8 cellular contexts compared by ENCODE assay signal in the genomic region with DNA sequence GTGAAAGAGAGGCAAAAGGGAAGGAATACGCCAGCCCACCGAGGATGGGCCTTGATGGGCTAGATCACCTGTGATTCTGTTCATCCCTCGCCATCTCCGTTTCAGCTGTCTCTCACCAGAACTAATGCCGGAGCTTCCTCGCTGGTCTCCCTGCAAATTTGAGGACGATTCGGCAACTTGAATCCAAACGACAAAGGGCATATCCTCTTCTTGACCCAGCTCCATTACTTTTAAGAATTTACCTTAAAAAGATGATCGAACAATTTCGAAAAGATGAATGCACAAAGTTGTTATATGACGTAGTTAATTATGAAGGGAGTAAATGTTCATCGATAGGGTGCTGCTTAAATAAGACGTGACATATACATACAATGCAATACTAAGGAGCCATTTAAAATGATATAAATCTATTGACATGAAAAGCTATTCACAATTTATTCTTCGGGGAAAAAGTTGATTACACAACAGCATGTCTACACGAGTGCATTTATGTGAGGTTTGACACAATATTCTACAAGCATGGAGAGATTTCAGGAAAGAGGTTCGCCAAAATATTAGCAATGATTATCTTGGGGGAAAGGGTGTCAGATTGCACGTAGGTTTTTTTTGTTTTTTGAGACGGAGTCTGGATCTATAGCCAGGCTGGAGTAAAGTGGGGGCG. TPM values are rescaled to one million over a fixed set of nuclear protein-coding genes. Genes with fewer than 3 reads are reported as not detected.
DNase-seq lines count a peak whose midpoint lies in the region; ATAC-seq, FAIRE-seq and TF ChIP-seq lines count a peak whose summit lies in the region.

No MANE protein-coding gene starts in this region.

- H3K27ac Mint-ChIP-seq in CD4-positive, CD25-positive, alpha-beta regulatory T cell = peak overlapping the region; percentile 91 to 96 (median 94)
- peak overlapping the region; percentile 93 for H3K27ac Mint-ChIP-seq in activated CD8-positive, alpha-beta T cell treated with anti-CD3 and anti-CD28 coated beads, Interleukin-2, amount 10 ng/mL, durations not matched to agents 7 days and 5 days

- H3K27ac ChIP-seq in CD4-positive, CD25-positive, alpha-beta regulatory T cell (ENCODE audit: insufficient read depth, low read length, poor library complexity, severe bottlenecking) = peak overlapping the region; percentile 87
- H3K27ac ChIP-seq in kidney (ENCODE audit: low read depth in 2 of 2, low read length in 2 of 2) = peak overlapping the region; percentile 36 to 87
- peak overlapping the region in 2 of 3 donors; percentile 76 to 77 for H3K27ac ChIP-seq in thyroid gland

- H3K9me3 ChIP-seq in CD4-positive, CD25-positive, alpha-beta regulatory T cell (ENCODE audit: control insufficient read depth in 2 of 2, low read length in 2 of 2) = no peaks in the 10 kb centered on the region
- H3K9me3 ChIP-seq in kidney (ENCODE audit: control insufficient read depth in 1 of 2, low read length in 2 of 2) = no peaks in the 10 kb centered on the region
- no peaks in the 10 kb centered on the region for H3K9me3 ChIP-seq in thyroid gland

- no peak for TF ChIP-seq CTCF in kidney (IDR thresholded peaks at IDR 0.05; ENCODE audit: borderline replicate concordance, extremely low read depth, insufficient read depth)
- no peak for TF ChIP-seq CTCF in thyroid gland (IDR thresholded peaks at IDR 0.05)

- H3K27me3 ChIP-seq in CD4-positive, CD25-positive, alpha-beta regulatory T cell (ENCODE audit: control insufficient read depth, insufficient read depth, low read length) = no peaks in the 10 kb centered on the region
- no peaks in the 10 kb centered on the region for H3K27me3 ChIP-seq in thyroid gland

- peak overlapping the region; percentile 94 for H3K4me3 ChIP-seq in CD4-positive, CD25-positive, alpha-beta regulatory T cell (ENCODE audit: low read depth, low read length)
- H3K4me3 ChIP-seq in kidney (ENCODE audit: low read length in 2 of 2) = peak overlapping the region; percentile 91 to 92
- H3K4me3 ChIP-seq in thyroid gland (replicated peaks in 1 of 3) = peak overlapping the region; percentile 9 to 86 (median 68)

- TF ChIP-seq POLR2A in thyroid gland (IDR thresholded peaks at IDR 0.05) = no peak

- H3K36me3 Mint-ChIP-seq in CD4-positive, CD25-positive, alpha-beta regulatory T cell = no peaks in the 10 kb centered on the region
- H3K36me3 Mint-ChIP-seq in activated CD8-positive, alpha-beta T cell treated with anti-CD3 and anti-CD28 coated beads, Interleukin-2, amount 10 ng/mL, durations not matched to agents 7 days and 5 days (ENCODE audit: low read depth) = peaks cover 7% of the 10 kb centered on the region

- no peak for FAIRE-seq in kidney (lab: Jason Lieb, UNC)

- no peaks in the 10 kb centered on the region for H3K36me3 ChIP-seq in CD4-positive, CD25-positive, alpha-beta regulatory T cell (ENCODE audit: control insufficient read depth, insufficient read depth, low read length)
- H3K36me3 ChIP-seq in kidney (ENCODE audit: control insufficient read depth in 1 of 2, insufficient read depth in 2 of 2, low read length in 2 of 2) = no peaks in the 10 kb centered on the region
- no peaks in the 10 kb centered on the region for H3K36me3 ChIP-seq in thyroid gland

- peak overlapping the region; percentile 63 to 80 for H3K9ac ChIP-seq in kidney (ENCODE audit: low read length in 2 of 2)

- H3K27me3 Mint-ChIP-seq in CD4-positive, CD25-positive, alpha-beta regulatory T cell = peaks cover 9% of the 10 kb centered on the region
- H3K27me3 Mint-ChIP-seq in activated CD8-positive, alpha-beta T cell treated with anti-CD3 and anti-CD28 coated beads, Interleukin-2, amount 10 ng/mL, durations not matched to agents 7 days and 5 days (ENCODE audit: low read depth) = peaks cover 5% of the 10 kb centered on the region

- WGBS in thyroid gland, 2 donors = 37 to 38% methylated on average over 20 of the region's 20 CpGs

- peaks cover 16 to 46% (median 23%) of the 10 kb centered on the region in 4 donors for H3K4me1 Mint-ChIP-seq in CD4-positive, CD25-positive, alpha-beta regulatory T cell
- peaks cover 35% of the 10 kb centered on the region for H3K4me1 Mint-ChIP-seq in activated CD8-positive, alpha-beta T cell treated with anti-CD3 and anti-CD28 coated beads, Interleukin-2, amount 10 ng/mL, durations not matched to agents 7 days and 5 days (ENCODE audit: low read depth)

- peak overlapping the region; percentile 95 to 98 (median 97) for H3K4me3 Mint-ChIP-seq in CD4-positive, CD25-positive, alpha-beta regulatory T cell
- peak overlapping the region; percentile 91 for H3K4me3 Mint-ChIP-seq in activated CD8-positive, alpha-beta T cell treated with anti-CD3 and anti-CD28 coated beads, Interleukin-2, amount 10 ng/mL, durations not matched to agents 7 days and 5 days

- no peaks in the 10 kb centered on the region for H3K9me3 Mint-ChIP-seq in CD4-positive, CD25-positive, alpha-beta regulatory T cell
- no peaks in the 10 kb centered on the region for H3K9me3 Mint-ChIP-seq in activated CD8-positive, alpha-beta T cell treated with anti-CD3 and anti-CD28 coated beads, Interleukin-2, amount 10 ng/mL, durations not matched to agents 7 days and 5 days (ENCODE audit: insufficient read depth)

- intact Hi-C loops in kidney (cut with DNase I) = no loop called here
- intact Hi-C loops in thyroid gland (cut with DNase I) = no loop called here

- CTCF ChIA-PET in activated CD8-positive, alpha-beta T cell treated with anti-CD3 and anti-CD28 coated beads, Interleukin-2, amount 10 ng/mL, durations not matched to agents 7 days and 5 days (lab: Charles Lee) = interaction anchor here (0.8 to 1.5 kb wide), 8 partner anchors 20 to 292 kb away, joined by 3 to 6 read pairs (median 4); no protein-coding TSS in a partner anchor

- no peak for ATAC-seq in CD4-positive, CD25-positive, alpha-beta regulatory T cell (ENCODE audit: low read depth in 2 of 2)
- peak; percentile 24 for ATAC-seq in GM21723 (IDR thresholded peaks at IDR 0.05; ENCODE audit: unreplicated experiment)
- ATAC-seq in activated CD8-positive, alpha-beta T cell treated with anti-CD3 and anti-CD28 coated beads, Interleukin-2, amount 10 ng/mL, durations not matched to agents 7 days and 5 days = no peak

- POLR2A ChIA-PET in activated CD8-positive, alpha-beta T cell treated with anti-CD3 and anti-CD28 coated beads, Interleukin-2, amount 10 ng/mL, durations not matched to agents 7 days and 5 days (lab: Charles Lee) = interaction anchor here (0.7 to 1.7 kb wide), 6 partner anchors 21 to 82 kb away, joined by 3 to 6 read pairs (median 3); no protein-coding TSS in a partner anchor

- DNase-seq in CD4-positive, CD25-positive, alpha-beta regulatory T cell = no peak
- DNase-seq in activated CD8-positive, alpha-beta T cell treated with anti-CD3 and anti-CD28 coated beads, Interleukin-2, amount 10 ng/mL, durations not matched to agents 7 days and 5 days = no peak
- DNase-seq in kidney (no peak), thyroid gland (no peak), AG08396 (ENCODE audit: low spot score) (no peak), GDM1 (lab: John Stamatoyannopoulos, UW) (no peak)
- no peak for DNase-seq in stimulated activated CD8-positive, alpha-beta memory T cell treated with anti-CD3 and anti-CD28 coated beads, Interleukin-4, amount 100 ng/mL, for 48 hours

- peaks cover 26% of the 10 kb centered on the region for H3K4me1 ChIP-seq in CD4-positive, CD25-positive, alpha-beta regulatory T cell (ENCODE audit: control insufficient read depth, insufficient read depth, low read length, poor library complexity, severe bottlenecking)
- H3K4me1 ChIP-seq in kidney (ENCODE audit: control insufficient read depth in 1 of 2, insufficient read depth in 1 of 2, low read depth in 1 of 2, low read length in 2 of 2) (peaks cover 0 to 9% of the 10 kb centered on the region in 2 donors), thyroid gland (peaks cover 12 to 20% of the 10 kb centered on the region in 2 donors)

RNA-seq across cellular contexts. Expression of a gene that starts 0.9 kb away (rescaled TPM):
- total RNA-seq in CD4-positive, CD25-positive, alpha-beta regulatory T cell = 21.3 TPM
- 1 to 10 TPM; 1.5 to 3.5 (median 2.8) TPM for polyA plus RNA-seq in CD4-positive, CD25-positive, alpha-beta regulatory T cell
- 10 to 100 TPM; 25.9 to 27.8 TPM for total RNA-seq in activated CD8-positive, alpha-beta T cell treated with anti-CD3 and anti-CD28 coated beads, Interleukin-2, amount 10 ng/mL, durations not matched to agents 7 days and 5 days
- total RNA-seq in kidney (38.1 TPM), thyroid gland (10 to 100 TPM; 32.7 to 51.0 (median 40.2) TPM)
- 8.9 TPM for polyA plus RNA-seq in kidney (ENCODE audit: insufficient read depth, low read depth, low replicate concordance)

RNA-seq across cellular contexts. Expression of a gene that starts 47.5 kb away (rescaled TPM):
- 21.3 TPM for total RNA-seq in CD4-positive, CD25-positive, alpha-beta regulatory T cell
- 10 to 100 TPM; 48.5 to 88.0 (median 69.8) TPM for polyA plus RNA-seq in CD4-positive, CD25-positive, alpha-beta regulatory T cell
- total RNA-seq in activated CD8-positive, alpha-beta T cell treated with anti-CD3 and anti-CD28 coated beads, Interleukin-2, amount 10 ng/mL, durations not matched to agents 7 days and 5 days = 10 to 100 TPM in 1 of 2 experiments, 1 to 10 TPM in 1; 10.0 to 11.6 TPM
- total RNA-seq in kidney = 21.0 TPM
- polyA plus RNA-seq in kidney (ENCODE audit: insufficient read depth, low read depth, low replicate concordance) = 30.4 TPM
- total RNA-seq in thyroid gland = 10 to 100 TPM; 25.1 to 98.8 (median 77.4) TPM
